1 cellular context compared by ENCODE assay signal in genomic region chr18:58493516-58494253, GRCh38.
TF ChIP-seq lines count a peak whose summit lies in the region.

No MANE protein-coding gene starts in this region.

TF ChIP-seq in K562, 482 proteins besides CTCF, POLR2A, EP300 and RAD21 (continued from another document):
- peak; percentile 54; the same call in 1 of the 2 replicates for TF ChIP-seq SMC3 (conservative IDR thresholded peaks at IDR 0.05; ENCODE audit: insufficient read depth, low read depth, low read length)
